1 cellular context compared by ENCODE assay signal in the genomic region with DNA sequence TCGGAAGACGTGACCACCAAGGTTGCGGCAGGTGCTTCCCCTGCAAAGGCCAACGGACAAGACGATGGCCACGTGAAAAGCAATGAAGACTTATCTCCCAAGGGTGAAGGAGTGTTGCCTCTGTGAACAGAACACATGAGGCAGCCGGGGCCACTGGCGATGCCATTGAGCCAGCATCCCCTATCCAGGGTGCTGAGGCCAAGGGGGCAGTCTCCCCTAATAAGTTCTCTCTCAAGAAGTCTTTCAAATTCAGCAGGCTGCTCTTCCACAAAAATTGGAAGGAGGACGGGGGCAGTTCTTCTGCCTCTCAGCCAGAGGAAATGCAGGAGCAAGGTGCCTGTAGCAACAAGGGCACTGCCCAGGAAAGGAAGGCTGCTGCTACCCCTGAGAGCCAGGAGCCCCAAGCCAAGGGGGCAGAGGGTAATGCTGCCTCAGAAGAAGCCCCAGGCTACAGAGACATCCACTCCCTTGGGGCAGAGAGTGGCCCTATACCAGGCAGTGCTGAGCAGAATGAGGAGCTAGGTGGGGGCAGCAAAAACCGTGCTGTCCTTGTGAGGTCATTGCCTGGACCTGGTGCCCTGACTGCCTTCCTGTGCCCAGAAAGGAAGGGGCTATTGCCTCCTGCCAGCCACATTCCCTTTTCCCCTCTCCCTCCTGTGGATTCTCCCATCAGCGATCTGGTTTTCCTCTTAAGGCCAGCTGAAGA.
TF ChIP-seq lines count a peak whose summit lies in the region.

No MANE protein-coding gene starts in this region.

TF ChIP-seq in K562, 482 proteins besides CTCF, POLR2A, EP300 and RAD21:
- TF ChIP-seq, protein P1, sequence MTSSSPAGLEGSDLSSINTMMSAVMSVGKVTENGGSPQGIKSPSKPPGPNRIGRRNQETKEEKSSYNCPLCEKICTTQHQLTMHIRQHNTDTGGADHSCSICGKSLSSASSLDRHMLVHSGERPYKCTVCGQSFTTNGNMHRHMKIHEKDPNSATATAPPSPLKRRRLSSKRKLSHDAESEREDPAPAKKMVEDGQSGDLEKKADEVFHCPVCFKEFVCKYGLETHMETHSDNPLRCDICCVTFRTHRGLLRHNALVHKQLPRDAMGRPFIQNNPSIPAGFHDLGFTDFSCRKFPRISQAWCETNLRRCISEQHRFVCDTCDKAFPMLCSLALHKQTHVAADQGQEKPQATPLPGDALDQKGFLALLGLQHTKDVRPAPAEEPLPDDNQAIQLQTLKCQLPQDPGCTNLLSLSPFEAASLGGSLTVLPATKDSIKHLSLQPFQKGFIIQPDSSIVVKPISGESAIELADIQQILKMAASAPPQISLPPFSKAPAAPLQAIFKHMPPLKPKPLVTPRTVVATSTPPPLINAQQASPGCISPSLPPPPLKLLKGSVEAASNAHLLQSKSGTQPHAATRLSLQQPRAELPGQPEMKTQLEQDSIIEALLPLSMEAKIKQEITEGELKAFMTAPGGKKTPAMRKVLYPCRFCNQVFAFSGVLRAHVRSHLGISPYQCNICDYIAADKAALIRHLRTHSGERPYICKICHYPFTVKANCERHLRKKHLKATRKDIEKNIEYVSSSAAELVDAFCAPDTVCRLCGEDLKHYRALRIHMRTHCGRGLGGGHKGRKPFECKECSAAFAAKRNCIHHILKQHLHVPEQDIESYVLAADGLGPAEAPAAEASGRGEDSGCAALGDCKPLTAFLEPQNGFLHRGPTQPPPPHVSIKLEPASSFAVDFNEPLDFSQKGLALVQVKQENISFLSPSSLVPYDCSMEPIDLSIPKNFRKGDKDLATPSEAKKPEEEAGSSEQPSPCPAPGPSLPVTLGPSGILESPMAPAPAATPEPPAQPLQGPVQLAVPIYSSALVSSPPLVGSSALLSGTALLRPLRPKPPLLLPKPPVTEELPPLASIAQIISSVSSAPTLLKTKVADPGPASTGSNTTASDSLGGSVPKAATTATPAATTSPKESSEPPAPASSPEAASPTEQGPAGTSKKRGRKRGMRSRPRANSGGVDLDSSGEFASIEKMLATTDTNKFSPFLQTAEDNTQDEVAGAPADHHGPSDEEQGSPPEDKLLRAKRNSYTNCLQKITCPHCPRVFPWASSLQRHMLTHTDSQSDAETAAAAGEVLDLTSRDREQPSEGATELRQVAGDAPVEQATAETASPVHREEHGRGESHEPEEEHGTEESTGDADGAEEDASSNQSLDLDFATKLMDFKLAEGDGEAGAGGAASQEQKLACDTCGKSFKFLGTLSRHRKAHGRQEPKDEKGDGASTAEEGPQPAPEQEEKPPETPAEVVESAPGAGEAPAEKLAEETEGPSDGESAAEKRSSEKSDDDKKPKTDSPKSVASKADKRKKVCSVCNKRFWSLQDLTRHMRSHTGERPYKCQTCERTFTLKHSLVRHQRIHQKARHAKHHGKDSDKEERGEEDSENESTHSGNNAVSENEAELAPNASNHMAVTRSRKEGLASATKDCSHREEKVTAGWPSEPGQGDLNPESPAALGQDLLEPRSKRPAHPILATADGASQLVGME (CRISPR knock-in tag; IDR thresholded peaks at IDR 0.05): no peak
- TF ChIP-seq SRF (CRISPR knock-in tag; IDR thresholded peaks at IDR 0.05): no peak
- no peak for TF ChIP-seq GTF2F1 (IDR thresholded peaks at IDR 0.05; ENCODE audit: low read depth, low read length)
- TF ChIP-seq CBFA2T3 (IDR thresholded peaks at IDR 0.05): no peak
- no peak for TF ChIP-seq ZNF140 (CRISPR knock-in tag; IDR thresholded peaks at IDR 0.05)
- no peak for TF ChIP-seq ZNF407 (IDR thresholded peaks at IDR 0.05; ENCODE audit: low read depth)
- no peak for TF ChIP-seq DPF2 (IDR thresholded peaks at IDR 0.05)
- no peak for TF ChIP-seq CHCHD3 (CRISPR knock-in tag; IDR thresholded peaks at IDR 0.05)
- TF ChIP-seq REST (CRISPR knock-in tag; IDR thresholded peaks at IDR 0.05; ENCODE audit: low read depth): no peak
- TF ChIP-seq CREM (IDR thresholded peaks at IDR 0.05; ENCODE audit: low read depth): no peak
- no peak for TF ChIP-seq SLC30A9 (CRISPR knock-in tag; IDR thresholded peaks at IDR 0.05)
- TF ChIP-seq PRPF4 (IDR thresholded peaks at IDR 0.05; ENCODE audit: insufficient read depth, low read depth, low read length, poor library complexity, severe bottlenecking): no peak
